ENCODE assay signal across 12 cellular contexts in the genomic region with DNA sequence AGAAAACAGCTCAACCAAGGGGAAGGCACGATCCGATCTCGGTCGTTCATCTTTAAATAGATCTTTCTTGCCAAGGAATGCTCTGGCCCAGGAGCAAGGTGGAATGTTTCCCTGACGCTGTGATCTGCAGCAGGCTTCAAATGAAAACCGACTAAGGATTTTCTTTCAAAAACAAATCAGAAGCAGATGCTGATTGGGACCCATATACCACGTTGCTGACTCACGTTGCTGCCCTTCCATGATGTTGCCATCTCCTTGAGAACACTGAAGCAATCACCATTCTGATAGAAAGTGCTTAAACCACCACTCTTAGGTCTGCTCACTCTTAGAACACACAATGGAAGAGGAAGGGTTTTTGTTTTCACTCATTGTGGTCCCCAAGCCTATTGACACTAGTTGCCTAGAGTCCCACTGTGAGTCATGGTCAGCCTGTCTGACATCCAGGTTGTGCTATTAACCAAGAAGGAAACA. TPM values are rescaled to one million over a fixed set of nuclear protein-coding genes. Genes with fewer than 3 reads are reported as not detected.
A peak's percentile ranks its signal among the peaks of the same experiment; 100 is the strongest.
DNase-seq lines count a peak whose midpoint lies in the region; ATAC-seq and TF ChIP-seq lines count a peak whose summit lies in the region.
"Had no signal": no experiment of that assay in that cellular context is flagged by ENCODE, and none has a peak within 500 bp of the region (broad histone marks: within the 10 kb centered on the region; RNA-seq: fewer than 3 reads in every experiment).

No MANE protein-coding gene starts in this region.

- ATAC-seq in activated CD4-positive, CD25-positive, alpha-beta regulatory T cell treated with anti-CD3 and anti-CD28 coated beads, Interleukin-2, amount 50 U/mL, for 24 hours = peak; percentile 51 to 71
- peak; percentile 68 for ATAC-seq in HG03565 (IDR thresholded peaks at IDR 0.05; ENCODE audit: unreplicated experiment)

- no peak for TF ChIP-seq POLR2A in esophagus muscularis mucosa (IDR thresholded peaks at IDR 0.05; ENCODE audit: low read depth)
- no peak for TF ChIP-seq POLR2A in sigmoid colon (IDR thresholded peaks at IDR 0.05)
- TF ChIP-seq POLR2A in testis (IDR thresholded peaks at IDR 0.05) = no peak

- H3K4me1 ChIP-seq in esophagus muscularis mucosa (peaks cover 0 to 41% (median 29%) of the 10 kb centered on the region in 4 donors), sigmoid colon (peaks cover 0 to 51% (median 35%) of the 10 kb centered on the region in 4 donors), testis (peaks cover 9% of the 10 kb centered on the region)
- H3K4me1 ChIP-seq: breast epithelium had no signal

- DNase-seq in activated CD4-positive, CD25-positive, alpha-beta regulatory T cell (lab: John Stamatoyannopoulos, UW) = no peak
- DNase-seq in esophagus muscularis mucosa (ENCODE audit: extremely low spot score) = no peak
- no peak for DNase-seq in sigmoid colon
- no peak for DNase-seq in testis
- DNase-seq in NCI-H2171 (lab: John Stamatoyannopoulos, UW) = no peak
- no peak for DNase-seq in epidermal melanocyte (ENCODE audit: insufficient read length, low spot score)
- DNase-seq: kidney glomerular epithelial cell; NCI-H345; stimulated activated CD4-positive, alpha-beta T cell treated with anti-CD3 and anti-CD28 coated beads, Interleukin-12 subunit alpha, Interleukin-12 subunit beta, amount 100 ng/mL, for 4 hours had no signal

- TF ChIP-seq EP300 in esophagus muscularis mucosa (IDR thresholded peaks at IDR 0.05) = no peak
- TF ChIP-seq EP300 in sigmoid colon (IDR thresholded peaks at IDR 0.05) = no peak

- TF ChIP-seq CTCF in esophagus muscularis mucosa (IDR thresholded peaks at IDR 0.05) (no peak), sigmoid colon (IDR thresholded peaks at IDR 0.05) (no peak), testis (IDR thresholded peaks at IDR 0.05) (no peak)

- no peaks in the 10 kb centered on the region for H3K36me3 ChIP-seq in esophagus muscularis mucosa
- H3K36me3 ChIP-seq in sigmoid colon = no peaks in the 10 kb centered on the region
- H3K36me3 ChIP-seq in testis (ENCODE audit: low read depth, missing control alignments) = no peaks in the 10 kb centered on the region
- H3K36me3 ChIP-seq: breast epithelium had no signal

- intact Hi-C loops in esophagus muscularis mucosa (cut with DNase I) = no loop called here
- intact Hi-C loops in sigmoid colon (cut with DNase I) = loop anchor here (2.0 to 5.0 kb wide), 3 partner anchors 146 to 301 kb away; no protein-coding TSS in a partner anchor
- intact Hi-C loops in testis (cut with DNase I; ENCODE audit: low total_unique reads) = no loop called here

- H3K27me3 ChIP-seq in esophagus muscularis mucosa (no peaks in the 10 kb centered on the region), sigmoid colon (no peaks in the 10 kb centered on the region), testis (no peaks in the 10 kb centered on the region)
- H3K27me3 ChIP-seq: breast epithelium had no signal

- 32% methylated on average over 8 of the region's 8 CpGs for WGBS in esophagus muscularis mucosa
- 82 to 87% methylated on average over 8 of the region's 8 CpGs for WGBS in sigmoid colon, 2 donors
- 41 to 45% methylated on average over 8 of the region's 8 CpGs for WGBS in testis, 2 donors

- H3K9me3 ChIP-seq in esophagus muscularis mucosa = no peaks in the 10 kb centered on the region
- H3K9me3 ChIP-seq in sigmoid colon = no peaks in the 10 kb centered on the region
- H3K9me3 ChIP-seq in testis = no peaks in the 10 kb centered on the region
- H3K9me3 ChIP-seq: breast epithelium had no signal

- H3K4me3 ChIP-seq in esophagus muscularis mucosa = no peak overlapping the region
- H3K4me3 ChIP-seq in sigmoid colon = no peak overlapping the region
- H3K4me3 ChIP-seq in testis = no peak overlapping the region
- H3K4me3 ChIP-seq: breast epithelium had no signal

- H3K27ac ChIP-seq in esophagus muscularis mucosa (replicated peaks in 1 of 4) = peak overlapping the region; percentile 26 to 74 (median 60)
- peak overlapping the region; percentile 63 to 76 (median 68) for H3K27ac ChIP-seq in sigmoid colon
- H3K27ac ChIP-seq in testis = peak overlapping the region in 1 of 2 donors; percentile 57
- H3K27ac ChIP-seq: breast epithelium had no signal

RNA-seq across cellular contexts. Expression of a gene that starts 26.1 kb away (rescaled TPM):
- total RNA-seq in esophagus muscularis mucosa (10 to 100 TPM; 22.6 to 50.3 (median 44.5) TPM), sigmoid colon (10 to 100 TPM; 36.6 to 77.2 (median 62.2) TPM), testis (10 to 100 TPM; 42.0 to 51.7 TPM)
- polyA plus RNA-seq in sigmoid colon (100 to 1,000 TPM in 2 of 3 donors, 10 to 100 TPM in 1; 54.6 to 201 (median 108) TPM), testis (ENCODE audit: insufficient read depth, low read depth, low replicate concordance) (50.2 TPM)

RNA-seq across cellular contexts. Expression of a gene that starts 51.5 kb away (rescaled TPM):
- total RNA-seq in esophagus muscularis mucosa (1 to 10 TPM in 2 of 4 donors, under 1 TPM in 2; 0.86 to 2.5 (median 1.1) TPM), sigmoid colon (1 to 10 TPM in 3 of 4 donors, under 1 TPM in 1; 0.36 to 2.0 (median 1.2) TPM), testis (1 to 10 TPM in 1 of 2 donors, under 1 TPM in 1; 0.50 to 1.1 TPM)
- polyA plus RNA-seq in sigmoid colon (10 to 100 TPM in 1 of 3 donors, 1 to 10 TPM in 2; 1.2 to 17.9 (median 3.0) TPM), testis (ENCODE audit: insufficient read depth, low read depth, low replicate concordance) (2.4 TPM)
